Comparison of ENCODE assay signal across 17 cellular contexts in the genomic region with DNA sequence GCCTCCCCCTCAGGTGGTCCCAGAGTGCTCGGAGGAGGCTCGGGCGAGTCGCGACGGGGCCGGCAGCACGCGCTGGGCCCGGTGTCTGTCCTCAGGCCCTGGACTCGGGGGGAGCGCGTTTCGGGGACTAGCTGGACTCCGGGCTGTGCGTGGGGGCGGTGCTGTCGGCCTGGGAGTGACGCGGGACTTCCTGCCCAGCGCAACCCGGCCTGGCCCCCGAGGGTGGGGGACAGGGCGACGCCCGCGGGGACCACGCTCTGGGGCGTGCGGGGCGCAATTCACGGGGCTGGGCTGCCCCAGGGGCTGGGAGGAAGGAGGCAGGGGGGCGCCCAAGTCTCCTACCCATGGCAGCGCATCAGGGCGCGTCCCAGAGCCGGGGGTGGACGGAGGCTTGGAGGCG. TPM values are rescaled to one million over a fixed set of nuclear protein-coding genes. Genes with fewer than 3 reads are reported as not detected.
A peak's percentile ranks its signal among the peaks of the same experiment; 100 is the strongest.
DNase-seq lines count a peak whose midpoint lies in the region; ATAC-seq and TF ChIP-seq lines count a peak whose summit lies in the region.
"Had no signal": no experiment of that assay in that cellular context is flagged by ENCODE, and none has a peak within 500 bp of the region (broad histone marks: within the 10 kb centered on the region; RNA-seq: fewer than 3 reads in every experiment).

No MANE protein-coding gene starts in this region.

- H3K4me3 Mint-ChIP-seq in activated CD4-positive, alpha-beta memory T cell treated with anti-CD3 and anti-CD28 coated beads for 36 hours: no peak overlapping the region
- H3K4me3 Mint-ChIP-seq in activated CD4-positive, alpha-beta memory T cell treated with anti-CD3 and anti-CD28 coated beads, Interleukin-2, amount 10 ng/mL, durations not matched to agents 7 days and 5 days: no peak overlapping the region
- peak overlapping the region; percentile 21 for H3K4me3 Mint-ChIP-seq in activated CD8-positive, alpha-beta T cell treated with anti-CD3 and anti-CD28 coated beads for 36 hours
- H3K4me3 Mint-ChIP-seq in endothelial cell (ENCODE audit: unreplicated experiment): no peak overlapping the region

- H3K9me3 ChIP-seq in iPS DF 6.9 (ENCODE audit: control insufficient read depth, insufficient read depth, low read length) (no peaks in the 10 kb centered on the region), spleen (no peaks in the 10 kb centered on the region)
- H3K9me3 ChIP-seq: transverse colon had no signal

- H3K36me3 ChIP-seq in iPS DF 6.9 (ENCODE audit: control insufficient read depth, insufficient read depth, low read length): no peaks in the 10 kb centered on the region
- no peaks in the 10 kb centered on the region for H3K36me3 ChIP-seq in spleen
- H3K36me3 ChIP-seq: transverse colon had no signal

- TF ChIP-seq CTCF in activated CD8-positive, alpha-beta T cell treated with anti-CD3 and anti-CD28 coated beads for 36 hours (IDR thresholded peaks at IDR 0.05): no peak
- no peak for TF ChIP-seq CTCF in spleen (IDR thresholded peaks at IDR 0.05 in 8 of 11, conservative IDR thresholded peaks at IDR 0.05 in 3 of 11)
- TF ChIP-seq CTCF in endothelial cell (IDR thresholded peaks at IDR 0.05; ENCODE audit: unreplicated experiment): no peak

- no peaks in the 10 kb centered on the region for H3K9me3 Mint-ChIP-seq in activated CD4-positive, alpha-beta memory T cell treated with anti-CD3 and anti-CD28 coated beads for 36 hours
- H3K9me3 Mint-ChIP-seq in activated CD4-positive, alpha-beta memory T cell treated with anti-CD3 and anti-CD28 coated beads, Interleukin-2, amount 10 ng/mL, durations not matched to agents 7 days and 5 days: no peaks in the 10 kb centered on the region
- no peaks in the 10 kb centered on the region for H3K9me3 Mint-ChIP-seq in activated CD8-positive, alpha-beta T cell treated with anti-CD3 and anti-CD28 coated beads for 36 hours
- H3K9me3 Mint-ChIP-seq in endothelial cell (ENCODE audit: unreplicated experiment): no peaks in the 10 kb centered on the region

- H3K27ac ChIP-seq in iPS DF 6.9 (ENCODE audit: low read length): no peak overlapping the region
- H3K27ac ChIP-seq in spleen: peak overlapping the region in 3 of 8 donors; percentile 63 to 77 (median 68)
- H3K27ac ChIP-seq: parathyroid adenoma, transverse colon had no signal

- H3K4me1 ChIP-seq in iPS DF 6.9 (ENCODE audit: control insufficient read depth, insufficient read depth, low read length): peaks cover 9% of the 10 kb centered on the region
- peaks cover 16 to 60% (median 39%) of the 10 kb centered on the region in 6 donors for H3K4me1 ChIP-seq in spleen
- H3K4me1 ChIP-seq: parathyroid adenoma had no signal

- no peak for TF ChIP-seq POLR2A in spleen (IDR thresholded peaks at IDR 0.05)

- no peak overlapping the region for H3K27ac Mint-ChIP-seq in activated CD4-positive, alpha-beta memory T cell treated with anti-CD3 and anti-CD28 coated beads for 36 hours
- H3K27ac Mint-ChIP-seq in activated CD4-positive, alpha-beta memory T cell treated with anti-CD3 and anti-CD28 coated beads, Interleukin-2, amount 10 ng/mL, durations not matched to agents 7 days and 5 days: no peak overlapping the region
- no peak overlapping the region for H3K27ac Mint-ChIP-seq in activated CD8-positive, alpha-beta T cell treated with anti-CD3 and anti-CD28 coated beads for 36 hours
- no peak overlapping the region for H3K27ac Mint-ChIP-seq in endothelial cell (ENCODE audit: unreplicated experiment)

- no CpG with 5 or more reads among the region's 39 CpGs for WGBS in iPS DF 6.9 (ENCODE audit: insufficient coverage, insufficient read length)
- WGBS in spleen, 5 donors: 3 to 17% (median 4%) methylated on average over 20 to 39 of the region's 39 CpGs

- peak; percentile 40 for ATAC-seq in activated CD8-positive, alpha-beta T cell treated with anti-CD3 and anti-CD28 coated beads for 36 hours
- ATAC-seq: activated CD4-positive, CD25-positive, alpha-beta regulatory T cell treated with anti-CD3 and anti-CD28 coated beads, Interleukin-2, amount 50 U/mL, for 24 hours; left colon had no signal

- no peaks in the 10 kb centered on the region for H3K36me3 Mint-ChIP-seq in activated CD4-positive, alpha-beta memory T cell treated with anti-CD3 and anti-CD28 coated beads for 36 hours
- H3K36me3 Mint-ChIP-seq in activated CD4-positive, alpha-beta memory T cell treated with anti-CD3 and anti-CD28 coated beads, Interleukin-2, amount 10 ng/mL, durations not matched to agents 7 days and 5 days (ENCODE audit: low read depth): no peaks in the 10 kb centered on the region
- H3K36me3 Mint-ChIP-seq in activated CD8-positive, alpha-beta T cell treated with anti-CD3 and anti-CD28 coated beads for 36 hours (ENCODE audit: low read depth): no peaks in the 10 kb centered on the region
- peaks cover 3% of the 10 kb centered on the region for H3K36me3 Mint-ChIP-seq in endothelial cell (ENCODE audit: low read depth, unreplicated experiment)

- peaks cover 10% of the 10 kb centered on the region for H3K4me1 Mint-ChIP-seq in activated CD4-positive, alpha-beta memory T cell treated with anti-CD3 and anti-CD28 coated beads for 36 hours (ENCODE audit: low read depth)
- peaks cover 12% of the 10 kb centered on the region for H3K4me1 Mint-ChIP-seq in activated CD4-positive, alpha-beta memory T cell treated with anti-CD3 and anti-CD28 coated beads, Interleukin-2, amount 10 ng/mL, durations not matched to agents 7 days and 5 days
- peaks cover 4% of the 10 kb centered on the region for H3K4me1 Mint-ChIP-seq in activated CD8-positive, alpha-beta T cell treated with anti-CD3 and anti-CD28 coated beads for 36 hours (ENCODE audit: low read depth)
- H3K4me1 Mint-ChIP-seq in endothelial cell (ENCODE audit: unreplicated experiment): no peaks in the 10 kb centered on the region

- DNase-seq in activated CD4-positive, alpha-beta memory T cell treated with anti-CD3 and anti-CD28 coated beads for 36 hours: peak; percentile 33
- DNase-seq in activated CD4-positive, alpha-beta memory T cell treated with anti-CD3 and anti-CD28 coated beads, Interleukin-2, amount 10 ng/mL, durations not matched to agents 7 days and 5 days: no peak
- DNase-seq in activated CD8-positive, alpha-beta T cell treated with anti-CD3 and anti-CD28 coated beads for 36 hours: peak; percentile 27
- DNase-seq in iPS DF 6.9 (ENCODE audit: low read depth, low spot score): no peak
- no peak for DNase-seq in spleen
- DNase-seq in NCI-H2171 (lab: John Stamatoyannopoulos, UW): no peak
- no peak for DNase-seq in HuH-7 (ENCODE audit: low spot score)
- no peak for DNase-seq in endothelial cell (ENCODE audit: low spot score)
- DNase-seq: activated naive CD4-positive, alpha-beta T cell; foreskin fibroblast; left colon; NCI-H1105 treated with DMSO at 0.1 percent for 48 hours; transverse colon had no signal

- H3K4me3 ChIP-seq in iPS DF 6.9 (ENCODE audit: low read length): peak overlapping the region; percentile 17; the same call in 1 of the 2 replicates
- peak overlapping the region in 6 of 8 donors; percentile 5 to 64 (median 33) for H3K4me3 ChIP-seq in spleen

- CTCF ChIA-PET in activated CD4-positive, alpha-beta memory T cell treated with anti-CD3 and anti-CD28 coated beads for 36 hours (lab: Charles Lee): no interaction called here
- CTCF ChIA-PET in activated CD4-positive, alpha-beta memory T cell treated with anti-CD3 and anti-CD28 coated beads, Interleukin-2, amount 10 ng/mL, durations not matched to agents 7 days and 5 days (lab: Charles Lee): no interaction called here
- CTCF ChIA-PET in activated CD8-positive, alpha-beta T cell treated with anti-CD3 and anti-CD28 coated beads for 36 hours (lab: Charles Lee): no interaction called here

- intact Hi-C loops in activated CD4-positive, alpha-beta memory T cell treated with anti-CD3 and anti-CD28 coated beads for 36 hours (cut with micrococcal nuclease): no loop called here
- intact Hi-C loops in activated CD8-positive, alpha-beta T cell treated with anti-CD3 and anti-CD28 coated beads for 36 hours (cut with micrococcal nuclease): no loop called here
- intact Hi-C loops in spleen (cut with DNase I; ENCODE audit: low total_unique reads): no loop called here

- H3K27me3 Mint-ChIP-seq in activated CD4-positive, alpha-beta memory T cell treated with anti-CD3 and anti-CD28 coated beads for 36 hours: peaks cover 42% of the 10 kb centered on the region
- peaks cover 60% of the 10 kb centered on the region for H3K27me3 Mint-ChIP-seq in activated CD4-positive, alpha-beta memory T cell treated with anti-CD3 and anti-CD28 coated beads, Interleukin-2, amount 10 ng/mL, durations not matched to agents 7 days and 5 days
- H3K27me3 Mint-ChIP-seq in activated CD8-positive, alpha-beta T cell treated with anti-CD3 and anti-CD28 coated beads for 36 hours: peaks cover 43% of the 10 kb centered on the region
- H3K27me3 Mint-ChIP-seq in endothelial cell (ENCODE audit: unreplicated experiment): peaks cover 22% of the 10 kb centered on the region

- POLR2A ChIA-PET in activated CD4-positive, alpha-beta memory T cell treated with anti-CD3 and anti-CD28 coated beads for 36 hours (lab: Charles Lee): no interaction called here
- POLR2A ChIA-PET in activated CD4-positive, alpha-beta memory T cell treated with anti-CD3 and anti-CD28 coated beads, Interleukin-2, amount 10 ng/mL, durations not matched to agents 7 days and 5 days (lab: Charles Lee): no interaction called here
- POLR2A ChIA-PET in activated CD8-positive, alpha-beta T cell treated with anti-CD3 and anti-CD28 coated beads for 36 hours (lab: Charles Lee): no interaction called here

- H3K27me3 ChIP-seq in iPS DF 6.9 (ENCODE audit: control insufficient read depth, insufficient read depth, low read length) (peaks cover 15% of the 10 kb centered on the region), spleen (replicated peaks in 1 of 7) (peaks cover 2 to 100% (median 77%) of the 10 kb centered on the region in 7 donors)

RNA-seq across cellular contexts. Expression of a gene that starts 2.4 kb away (rescaled TPM):
- total RNA-seq in activated CD4-positive, alpha-beta memory T cell treated with anti-CD3 and anti-CD28 coated beads for 36 hours: under 1 TPM; 0.07 to 0.12 TPM
- not detected for total RNA-seq in activated CD4-positive, alpha-beta memory T cell treated with anti-CD3 and anti-CD28 coated beads, Interleukin-2, amount 10 ng/mL, durations not matched to agents 7 days and 5 days
- under 1 TPM in 1 of 2 experiments, not detected in 1; 0.09 TPM for total RNA-seq in activated CD8-positive, alpha-beta T cell treated with anti-CD3 and anti-CD28 coated beads for 36 hours
- 10 to 100 TPM in 1 of 7 donors, 1 to 10 TPM in 6; 1.7 to 10.4 (median 3.4) TPM for total RNA-seq in spleen
- polyA plus RNA-seq in spleen: 1 to 10 TPM in 2 of 3 donors, under 1 TPM in 1; 0.76 to 6.3 (median 2.9) TPM
- 0.23 TPM for total RNA-seq in endothelial cell (ENCODE audit: unreplicated experiment)
- total RNA-seq: Daoy, SK-MEL-5 had no signal

RNA-seq across cellular contexts. Expression of a gene that starts 5.2 kb away (rescaled TPM):
- not detected for total RNA-seq in activated CD4-positive, alpha-beta memory T cell treated with anti-CD3 and anti-CD28 coated beads for 36 hours
- total RNA-seq in activated CD4-positive, alpha-beta memory T cell treated with anti-CD3 and anti-CD28 coated beads, Interleukin-2, amount 10 ng/mL, durations not matched to agents 7 days and 5 days: not detected
- not detected for total RNA-seq in activated CD8-positive, alpha-beta T cell treated with anti-CD3 and anti-CD28 coated beads for 36 hours
- total RNA-seq in spleen (under 1 TPM in 3 of 7 donors, not detected in 4; 0.41 to 0.54 (median 0.43) TPM), endothelial cell (ENCODE audit: unreplicated experiment) (0.38 TPM)
- under 1 TPM; 0.10 to 0.23 (median 0.13) TPM for polyA plus RNA-seq in spleen
- total RNA-seq: Daoy, left colon, SK-MEL-5, transverse colon had no signal

RNA-seq across cellular contexts. Expression of a gene that starts 41.4 kb away (rescaled TPM):
- 100 to 1,000 TPM; 160 to 165 TPM for total RNA-seq in activated CD4-positive, alpha-beta memory T cell treated with anti-CD3 and anti-CD28 coated beads for 36 hours
- 100 to 1,000 TPM; 206 to 207 TPM for total RNA-seq in activated CD4-positive, alpha-beta memory T cell treated with anti-CD3 and anti-CD28 coated beads, Interleukin-2, amount 10 ng/mL, durations not matched to agents 7 days and 5 days
- 100 to 1,000 TPM; 106 to 115 TPM for total RNA-seq in activated CD8-positive, alpha-beta T cell treated with anti-CD3 and anti-CD28 coated beads for 36 hours
- total RNA-seq in spleen: 100 to 1,000 TPM in 3 of 7 donors, 10 to 100 TPM in 4; 43.3 to 177 (median 99.1) TPM
- polyA plus RNA-seq in spleen: 10 to 100 TPM; 10.1 to 27.2 (median 20.4) TPM
- total RNA-seq in endothelial cell (ENCODE audit: unreplicated experiment): 1.5 TPM

Comparison
In these comparisons a context has a peak if more than half of its experiments do, and no peak if none do; other contexts are left out.
1. DNase-seq: peak in activated CD4-positive, alpha-beta memory T cell treated with anti-CD3 and anti-CD28 coated beads for 36 hours (single experiment) and activated CD8-positive, alpha-beta T cell treated with anti-CD3 and anti-CD28 coated beads for 36 hours (single experiment); none in activated CD4-positive, alpha-beta memory T cell treated with anti-CD3 and anti-CD28 coated beads, Interleukin-2, amount 10 ng/mL, durations not matched to agents 7 days and 5 days (single experiment), iPS DF 6.9 (single experiment), spleen (single experiment), NCI-H2171 (single experiment), HuH-7 (single experiment) and endothelial cell (single experiment).
2. RNA of a gene that starts 41.4 kb away (total RNA-seq): 206 to 207 TPM in activated CD4-positive, alpha-beta memory T cell treated with anti-CD3 and anti-CD28 coated beads, Interleukin-2, amount 10 ng/mL, durations not matched to agents 7 days and 5 days, 160 to 165 TPM in activated CD4-positive, alpha-beta memory T cell treated with anti-CD3 and anti-CD28 coated beads for 36 hours, 106 to 115 TPM in activated CD8-positive, alpha-beta T cell treated with anti-CD3 and anti-CD28 coated beads for 36 hours and 43.3 to 177 TPM in spleen; 1.5 TPM in endothelial cell (single experiment); every median in the first group is over 10 times any median in the second.